Comparison of ENCODE assay signal across 14 cellular contexts in the genomic region with DNA sequence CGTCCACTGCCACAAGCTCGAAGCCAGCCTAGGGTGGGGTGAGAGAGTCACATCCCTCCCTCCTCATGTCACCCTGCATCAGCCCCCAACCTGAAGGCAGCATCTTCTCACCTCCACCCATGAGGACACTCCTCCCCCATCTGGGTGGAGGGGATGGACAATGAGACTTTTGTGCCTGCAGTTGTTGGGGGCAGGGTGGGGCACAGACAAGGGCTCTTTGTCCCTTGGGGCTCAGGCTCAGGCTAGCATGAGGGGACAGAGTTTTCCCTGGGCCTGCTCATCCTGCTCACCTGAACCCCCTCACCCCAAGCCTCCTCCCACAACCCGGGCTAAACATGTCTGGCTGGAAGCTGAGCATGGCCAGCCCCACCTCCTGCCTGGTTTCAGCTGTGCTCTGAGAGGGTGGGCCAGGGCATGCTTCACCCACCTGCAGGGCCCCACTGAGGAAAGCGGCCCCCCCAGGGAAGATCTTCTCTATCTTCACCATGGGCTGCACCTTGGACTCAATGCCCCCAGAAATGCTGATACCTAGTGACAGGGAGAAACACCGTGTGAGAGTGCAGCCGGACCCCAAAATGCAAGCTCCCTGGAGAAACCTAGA. TPM values are rescaled to one million over a fixed set of nuclear protein-coding genes. Genes with fewer than 3 reads are reported as not detected.
DNase-seq lines count a peak whose midpoint lies in the region; ATAC-seq, FAIRE-seq and TF ChIP-seq lines count a peak whose summit lies in the region.
"Had no signal": no experiment of that assay in that cellular context is flagged by ENCODE, and none has a peak within 500 bp of the region (broad histone marks: within the 10 kb centered on the region; RNA-seq: fewer than 3 reads in every experiment).

No MANE protein-coding gene starts in this region.

- H3K4me1 ChIP-seq in kidney (ENCODE audit: control insufficient read depth in 1 of 2, insufficient read depth in 1 of 2, low read depth in 1 of 2, low read length in 2 of 2) = peaks cover 0 to 13% of the 10 kb centered on the region in 2 donors

- DNase-seq in NCI-H526 treated with DMSO at 0.1 percent for 48 hours (lab: John Stamatoyannopoulos, UW) (peak; percentile 32), foreskin melanocyte (peak; percentile 52), pons (ENCODE audit: low spot score) (peak; percentile 96), kidney (no peak)
- DNase-seq in activated CD4-positive, alpha-beta T cell treated with anti-CD3 and anti-CD28 coated beads for 1 hour = no peak
- DNase-seq: activated effector memory CD4-positive, alpha-beta T cell treated with anti-CD3 and anti-CD28 coated beads, Interleukin-2, amount 50 U/mL, for 16 hours; effector CD4-positive, alpha-beta T cell; Karpas-422; NCI-H187; NCI-H510A had no signal

- intact Hi-C loops in kidney (cut with DNase I) = no loop called here

- H3K4me3 ChIP-seq in kidney (ENCODE audit: low read length in 2 of 2) = no peak overlapping the region
- H3K4me3 ChIP-seq: thoracic aorta had no signal

- H3K27ac ChIP-seq in kidney (ENCODE audit: low read depth in 2 of 2, low read length in 2 of 2) = no peak overlapping the region

- no peak for ATAC-seq in esophagus mucosa

- TF ChIP-seq CTCF in kidney (IDR thresholded peaks at IDR 0.05; ENCODE audit: borderline replicate concordance, extremely low read depth, insufficient read depth) = no peak

- H3K9me3 ChIP-seq in kidney (ENCODE audit: control insufficient read depth in 1 of 2, low read length in 2 of 2) = no peaks in the 10 kb centered on the region
- H3K9me3 ChIP-seq: thoracic aorta had no signal

- no peak overlapping the region for H3K9ac ChIP-seq in kidney (ENCODE audit: low read length in 2 of 2)

- no peak for FAIRE-seq in kidney (lab: Jason Lieb, UNC)
- FAIRE-seq: GM18507, GM19239 had no signal

- peaks cover 9 to 14% of the 10 kb centered on the region in 2 donors for H3K36me3 ChIP-seq in kidney (ENCODE audit: control insufficient read depth in 1 of 2, insufficient read depth in 2 of 2, low read length in 2 of 2)

RNA-seq across cellular contexts. Expression of a gene that starts 9.3 kb away (rescaled TPM):
- 23.0 TPM for total RNA-seq in esophagus mucosa
- total RNA-seq in kidney = 54.7 TPM
- polyA plus RNA-seq in kidney (ENCODE audit: insufficient read depth, low read depth, low replicate concordance) = 47.3 TPM

RNA-seq across cellular contexts. Expression of a gene that starts 21.6 kb away (rescaled TPM):
- total RNA-seq in esophagus mucosa (5.7 TPM), kidney (8.9 TPM)
- polyA plus RNA-seq in kidney (ENCODE audit: insufficient read depth, low read depth, low replicate concordance) = 3.8 TPM

RNA-seq across cellular contexts. Expression of a gene that starts 21.6 kb away (rescaled TPM):
- total RNA-seq in esophagus mucosa = 72.7 TPM
- total RNA-seq in kidney = 81.5 TPM
- 157 TPM for polyA plus RNA-seq in kidney (ENCODE audit: insufficient read depth, low read depth, low replicate concordance)

RNA-seq across cellular contexts. Expression of a gene that starts 22.0 kb away (rescaled TPM):
- total RNA-seq in esophagus mucosa (0.04 TPM), kidney (1.6 TPM)
- 1.9 TPM for polyA plus RNA-seq in kidney (ENCODE audit: insufficient read depth, low read depth, low replicate concordance)

RNA-seq across cellular contexts. Expression of a gene that starts 22.1 kb away (rescaled TPM):
- 4.9 TPM for total RNA-seq in esophagus mucosa
- total RNA-seq in kidney = 51.6 TPM
- polyA plus RNA-seq in kidney (ENCODE audit: insufficient read depth, low read depth, low replicate concordance) = 23.3 TPM

Comparison
In these comparisons a context has a peak if more than half of its experiments do, and no peak if none do; other contexts are left out.
1. DNase-seq: peak in NCI-H526 treated with DMSO at 0.1 percent for 48 hours (single experiment), foreskin melanocyte (single experiment) and pons (single experiment); none in kidney (single experiment) and activated CD4-positive, alpha-beta T cell treated with anti-CD3 and anti-CD28 coated beads for 1 hour (single experiment).